In the genomic region with DNA sequence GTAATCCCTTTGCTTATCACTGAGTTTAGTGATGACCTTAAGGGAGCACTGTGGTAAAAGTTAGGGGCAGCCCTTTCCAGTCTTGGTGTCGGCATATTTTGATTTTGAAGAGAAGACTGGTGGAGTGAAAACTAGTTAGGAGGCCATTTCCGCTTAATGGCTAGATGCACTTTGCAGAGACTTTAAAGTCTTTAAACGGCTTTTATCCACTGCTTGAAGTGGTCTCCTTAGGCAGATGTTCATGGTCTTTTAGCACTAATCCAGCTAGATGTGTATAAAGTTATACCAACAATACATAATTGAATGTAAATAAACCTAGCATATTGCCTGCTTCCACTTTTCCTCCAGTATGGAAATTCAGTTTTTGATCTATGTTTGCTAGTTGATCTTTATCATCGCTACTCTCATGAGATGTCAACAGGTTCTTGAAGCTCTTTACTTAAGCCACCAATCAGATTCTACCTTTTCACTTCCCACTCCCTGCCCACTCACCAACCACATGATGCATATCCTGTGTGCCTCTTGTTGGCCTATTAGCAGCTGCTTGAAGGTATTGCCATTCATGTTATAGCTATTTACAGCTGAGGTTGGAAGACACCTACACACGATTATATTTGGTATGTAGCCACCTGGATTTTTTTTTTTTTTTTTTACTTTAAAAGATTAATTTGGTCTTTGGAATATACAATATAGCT, we compare ENCODE assay signal across 10 cellular contexts.
A peak's percentile ranks its signal among the peaks of the same experiment; 100 is the strongest.
DNase-seq lines count a peak whose midpoint lies in the region; ATAC-seq and TF ChIP-seq lines count a peak whose summit lies in the region.
"Had no signal": no experiment of that assay in that cellular context is flagged by ENCODE, and none has a peak within 500 bp of the region (broad histone marks: within the 10 kb centered on the region; RNA-seq: fewer than 3 reads in every experiment).

No MANE protein-coding gene starts in this region.

- H3K4me3 Mint-ChIP-seq in activated CD8-positive, alpha-beta memory T cell treated with anti-CD3 and anti-CD28 coated beads, Interleukin-2, amount 10 ng/mL, durations not matched to agents 7 days and 5 days, result no peak overlapping the region
- no peak overlapping the region for H3K4me3 Mint-ChIP-seq in T-cell
- H3K4me3 Mint-ChIP-seq in endothelial cell (ENCODE audit: unreplicated experiment), result no peak overlapping the region
- no peak overlapping the region for H3K4me3 Mint-ChIP-seq in stimulated activated naive B cell treated with anti-CD40 and anti-IgM and Interleukin-4, amounts not matched to agents 10 μg/mL and 1 μg/mL and 100 μg/mL, for 72 hours

- POLR2A ChIA-PET in T-cell (lab: Charles Lee), result interaction anchor here (0.6 to 0.7 kb wide), 2 partner anchors 189 to 749 kb away, joined by 3 to 4 read pairs; no protein-coding TSS in a partner anchor

- H3K36me3 Mint-ChIP-seq in activated CD8-positive, alpha-beta memory T cell treated with anti-CD3 and anti-CD28 coated beads, Interleukin-2, amount 10 ng/mL, durations not matched to agents 7 days and 5 days, result peaks cover 11% of the 10 kb centered on the region
- H3K36me3 Mint-ChIP-seq in T-cell, result peaks cover 39% of the 10 kb centered on the region
- peaks cover 7% of the 10 kb centered on the region for H3K36me3 Mint-ChIP-seq in endothelial cell (ENCODE audit: low read depth, unreplicated experiment)
- peaks cover 30 to 35% of the 10 kb centered on the region in 2 donors for H3K36me3 Mint-ChIP-seq in stimulated activated naive B cell treated with anti-CD40 and anti-IgM and Interleukin-4, amounts not matched to agents 10 μg/mL and 1 μg/mL and 100 μg/mL, for 72 hours

- no peaks in the 10 kb centered on the region for H3K9me3 Mint-ChIP-seq in activated CD8-positive, alpha-beta memory T cell treated with anti-CD3 and anti-CD28 coated beads, Interleukin-2, amount 10 ng/mL, durations not matched to agents 7 days and 5 days (ENCODE audit: low read depth)
- no peaks in the 10 kb centered on the region for H3K9me3 Mint-ChIP-seq in T-cell
- H3K9me3 Mint-ChIP-seq in endothelial cell (ENCODE audit: unreplicated experiment), result no peaks in the 10 kb centered on the region
- peaks cover 0 to 1% of the 10 kb centered on the region in 2 donors for H3K9me3 Mint-ChIP-seq in stimulated activated naive B cell treated with anti-CD40 and anti-IgM and Interleukin-4, amounts not matched to agents 10 μg/mL and 1 μg/mL and 100 μg/mL, for 72 hours

- TF ChIP-seq CTCF in endothelial cell (IDR thresholded peaks at IDR 0.05; ENCODE audit: unreplicated experiment), result no peak

- H3K4me1 Mint-ChIP-seq in activated CD8-positive, alpha-beta memory T cell treated with anti-CD3 and anti-CD28 coated beads, Interleukin-2, amount 10 ng/mL, durations not matched to agents 7 days and 5 days, result peaks cover 9% of the 10 kb centered on the region
- peaks cover 20 to 22% (median 21%) of the 10 kb centered on the region in 3 donors for H3K4me1 Mint-ChIP-seq in T-cell
- peaks cover 56% of the 10 kb centered on the region for H3K4me1 Mint-ChIP-seq in endothelial cell (ENCODE audit: unreplicated experiment)
- H3K4me1 Mint-ChIP-seq in stimulated activated naive B cell treated with anti-CD40 and anti-IgM and Interleukin-4, amounts not matched to agents 10 μg/mL and 1 μg/mL and 100 μg/mL, for 72 hours, result peaks cover 12 to 21% of the 10 kb centered on the region in 2 donors

- H3K27me3 Mint-ChIP-seq in activated CD8-positive, alpha-beta memory T cell treated with anti-CD3 and anti-CD28 coated beads, Interleukin-2, amount 10 ng/mL, durations not matched to agents 7 days and 5 days, result no peaks in the 10 kb centered on the region
- H3K27me3 Mint-ChIP-seq in T-cell, result no peaks in the 10 kb centered on the region
- H3K27me3 Mint-ChIP-seq in endothelial cell (ENCODE audit: unreplicated experiment), result no peaks in the 10 kb centered on the region
- H3K27me3 Mint-ChIP-seq in stimulated activated naive B cell treated with anti-CD40 and anti-IgM and Interleukin-4, amounts not matched to agents 10 μg/mL and 1 μg/mL and 100 μg/mL, for 72 hours, result no peaks in the 10 kb centered on the region

- peak; percentile 57 for ATAC-seq in activated CD8-positive, alpha-beta memory T cell treated with anti-CD3 and anti-CD28 coated beads, Interleukin-2, amount 10 ng/mL, durations not matched to agents 7 days and 5 days
- peak in 3 of 4 experiments; percentile 56 to 78 (median 64) for ATAC-seq in T-cell (replicated peaks in 1 of 4)
- ATAC-seq in stimulated activated naive B cell treated with anti-CD40 and anti-IgM and Interleukin-4, amounts not matched to agents 10 μg/mL and 1 μg/mL and 100 μg/mL, for 72 hours (replicated peaks), result peak; percentile 84 to 92
- ATAC-seq in HG03196 (IDR thresholded peaks at IDR 0.05; ENCODE audit: unreplicated experiment), result no peak
- no peak for ATAC-seq in GM21529 (IDR thresholded peaks at IDR 0.05; ENCODE audit: unreplicated experiment)

- CTCF ChIA-PET in activated CD8-positive, alpha-beta memory T cell treated with anti-CD3 and anti-CD28 coated beads, Interleukin-2, amount 10 ng/mL, durations not matched to agents 7 days and 5 days (lab: Charles Lee), result no interaction called here
- CTCF ChIA-PET in T-cell (lab: Charles Lee), result interaction anchor here in 1 of 2 donors (0.7 kb wide), 2 partner anchors 117 to 369 kb away, joined by 3 to 6 read pairs; no protein-coding TSS in a partner anchor

- peak; percentile 62 for DNase-seq in activated CD8-positive, alpha-beta memory T cell treated with anti-CD3 and anti-CD28 coated beads, Interleukin-2, amount 10 ng/mL, durations not matched to agents 7 days and 5 days
- no peak for DNase-seq in activated CD8-positive, alpha-beta memory T cell treated with anti-CD3 and anti-CD28 coated beads, Interleukin-2, amount 50 U/mL, for 48 hours
- DNase-seq in T-cell (peak in 22 of 34 experiments; percentile 2 to 33 (median 10)), endothelial cell (ENCODE audit: low spot score) (no peak)
- DNase-seq in stimulated activated naive B cell treated with anti-CD40 and anti-IgM and Interleukin-4, amounts not matched to agents 10 μg/mL and 1 μg/mL and 100 μg/mL, for 72 hours, result peak; percentile 6
- no peak for DNase-seq in activated CD4-positive, CD25-positive, alpha-beta regulatory T cell (lab: John Stamatoyannopoulos, UW)
- DNase-seq: MG63, SJCRH30 had no signal

- no peak overlapping the region for H3K27ac Mint-ChIP-seq in activated CD8-positive, alpha-beta memory T cell treated with anti-CD3 and anti-CD28 coated beads, Interleukin-2, amount 10 ng/mL, durations not matched to agents 7 days and 5 days
- H3K27ac Mint-ChIP-seq in T-cell (peak overlapping the region; percentile 2 to 30), endothelial cell (ENCODE audit: unreplicated experiment) (peak overlapping the region; percentile 85)
- no peak overlapping the region for H3K27ac Mint-ChIP-seq in stimulated activated naive B cell treated with anti-CD40 and anti-IgM and Interleukin-4, amounts not matched to agents 10 μg/mL and 1 μg/mL and 100 μg/mL, for 72 hours

Comparison
In these comparisons a context has a peak if more than half of its experiments do, and no peak if none do; other contexts are left out.
1. DNase-seq: peak in activated CD8-positive, alpha-beta memory T cell treated with anti-CD3 and anti-CD28 coated beads, Interleukin-2, amount 10 ng/mL, durations not matched to agents 7 days and 5 days (single experiment), T-cell (22 of 34) and stimulated activated naive B cell treated with anti-CD40 and anti-IgM and Interleukin-4, amounts not matched to agents 10 μg/mL and 1 μg/mL and 100 μg/mL, for 72 hours (single experiment); none in activated CD8-positive, alpha-beta memory T cell treated with anti-CD3 and anti-CD28 coated beads, Interleukin-2, amount 50 U/mL, for 48 hours (single experiment), endothelial cell (single experiment) and activated CD4-positive, CD25-positive, alpha-beta regulatory T cell (0 of 4).
2. ATAC-seq: peak in activated CD8-positive, alpha-beta memory T cell treated with anti-CD3 and anti-CD28 coated beads, Interleukin-2, amount 10 ng/mL, durations not matched to agents 7 days and 5 days (single experiment), T-cell (3 of 4) and stimulated activated naive B cell treated with anti-CD40 and anti-IgM and Interleukin-4, amounts not matched to agents 10 μg/mL and 1 μg/mL and 100 μg/mL, for 72 hours (2 of 2); none in HG03196 (single experiment) and GM21529 (single experiment).
3. H3K27ac Mint-ChIP-seq: peak in T-cell (2 of 2) and endothelial cell (single experiment); none in activated CD8-positive, alpha-beta memory T cell treated with anti-CD3 and anti-CD28 coated beads, Interleukin-2, amount 10 ng/mL, durations not matched to agents 7 days and 5 days (single experiment) and stimulated activated naive B cell treated with anti-CD40 and anti-IgM and Interleukin-4, amounts not matched to agents 10 μg/mL and 1 μg/mL and 100 μg/mL, for 72 hours (single experiment).